Comparison of ENCODE assay signal across 8 cellular contexts in the genomic region with DNA sequence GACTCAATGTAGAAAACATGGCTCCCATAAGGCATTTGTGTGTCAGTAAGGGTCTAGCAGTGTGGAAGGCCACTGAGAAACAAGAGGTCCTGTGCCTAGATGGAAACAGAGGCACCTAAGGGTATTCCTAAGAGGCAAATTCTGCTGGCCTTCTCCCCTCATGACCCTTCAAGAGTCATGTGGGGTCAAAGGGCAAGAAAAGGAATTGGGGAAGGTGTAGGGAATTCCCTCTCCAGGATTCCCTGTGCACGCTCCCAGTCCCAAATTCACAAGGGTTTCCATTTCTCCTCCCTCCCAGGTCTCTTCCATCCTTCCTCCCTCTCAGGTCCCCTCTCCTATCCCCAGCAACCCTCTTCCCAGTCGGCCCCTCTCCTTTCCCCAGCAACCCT. TPM values are rescaled to one million over a fixed set of nuclear protein-coding genes. Genes with fewer than 3 reads are reported as not detected.
DNase-seq lines count a peak whose midpoint lies in the region; ATAC-seq and TF ChIP-seq lines count a peak whose summit lies in the region.

No MANE protein-coding gene starts in this region.

- no peak for TF ChIP-seq CTCF in HFFc6 (IDR thresholded peaks at IDR 0.05)

- peak overlapping the region; percentile 96 for H3K4me3 Mint-ChIP-seq in HFFc6
- H3K4me3 Mint-ChIP-seq in activated T-helper 1 cell treated with anti-CD3 and anti-CD28 coated beads, Interleukin-12 subunit alpha, Interleukin-12 subunit beta, Interleukin-2, Interleukin-4 antibody, amounts not matched to agents 30 ng/mL and 10 ng/mL and 1 ng/mL, durations not matched to agents 14 hours and 24 hours and 36 hours = peak overlapping the region; percentile 95
- peak overlapping the region; percentile 83 for H3K4me3 Mint-ChIP-seq in stimulated activated effector memory CD8-positive, alpha-beta T cell treated with anti-CD3 and anti-CD28 coated beads, Interleukin-12 subunit alpha, Interleukin-12 subunit beta, amount 100 ng/mL, for 72 hours

- H3K4me1 ChIP-seq in iPS-15b (ENCODE audit: control insufficient read depth, insufficient read depth, low read length) = peaks cover 10% of the 10 kb centered on the region

- H3K4me1 Mint-ChIP-seq in HFFc6 (ENCODE audit: low read depth) = peaks cover 77% of the 10 kb centered on the region
- H3K4me1 Mint-ChIP-seq in activated T-helper 1 cell treated with anti-CD3 and anti-CD28 coated beads, Interleukin-12 subunit alpha, Interleukin-12 subunit beta, Interleukin-2, Interleukin-4 antibody, amounts not matched to agents 30 ng/mL and 10 ng/mL and 1 ng/mL, durations not matched to agents 14 hours and 24 hours and 36 hours (ENCODE audit: low read depth) = peaks cover 54% of the 10 kb centered on the region
- H3K4me1 Mint-ChIP-seq in stimulated activated effector memory CD8-positive, alpha-beta T cell treated with anti-CD3 and anti-CD28 coated beads, Interleukin-12 subunit alpha, Interleukin-12 subunit beta, amount 100 ng/mL, for 72 hours = peaks cover 68% of the 10 kb centered on the region

- H3K36me3 Mint-ChIP-seq in HFFc6 (ENCODE audit: low read depth) = peaks cover 22% of the 10 kb centered on the region
- H3K36me3 Mint-ChIP-seq in activated T-helper 1 cell treated with anti-CD3 and anti-CD28 coated beads, Interleukin-12 subunit alpha, Interleukin-12 subunit beta, Interleukin-2, Interleukin-4 antibody, amounts not matched to agents 30 ng/mL and 10 ng/mL and 1 ng/mL, durations not matched to agents 14 hours and 24 hours and 36 hours (ENCODE audit: low read depth) = peaks cover 13% of the 10 kb centered on the region
- peaks cover 35% of the 10 kb centered on the region for H3K36me3 Mint-ChIP-seq in stimulated activated effector memory CD8-positive, alpha-beta T cell treated with anti-CD3 and anti-CD28 coated beads, Interleukin-12 subunit alpha, Interleukin-12 subunit beta, amount 100 ng/mL, for 72 hours

- H3K36me3 ChIP-seq in iPS-15b (ENCODE audit: control insufficient read depth, insufficient read depth, low read length) = peaks cover 14% of the 10 kb centered on the region

- H3K9me3 Mint-ChIP-seq in HFFc6 = no peaks in the 10 kb centered on the region
- H3K9me3 Mint-ChIP-seq in activated T-helper 1 cell treated with anti-CD3 and anti-CD28 coated beads, Interleukin-12 subunit alpha, Interleukin-12 subunit beta, Interleukin-2, Interleukin-4 antibody, amounts not matched to agents 30 ng/mL and 10 ng/mL and 1 ng/mL, durations not matched to agents 14 hours and 24 hours and 36 hours = no peaks in the 10 kb centered on the region
- H3K9me3 Mint-ChIP-seq in stimulated activated effector memory CD8-positive, alpha-beta T cell treated with anti-CD3 and anti-CD28 coated beads, Interleukin-12 subunit alpha, Interleukin-12 subunit beta, amount 100 ng/mL, for 72 hours = no peaks in the 10 kb centered on the region

- H3K27me3 Mint-ChIP-seq in HFFc6 (ENCODE audit: insufficient read depth) = peaks cover 3% of the 10 kb centered on the region; the same call in 1 of the 2 replicates
- H3K27me3 Mint-ChIP-seq in activated T-helper 1 cell treated with anti-CD3 and anti-CD28 coated beads, Interleukin-12 subunit alpha, Interleukin-12 subunit beta, Interleukin-2, Interleukin-4 antibody, amounts not matched to agents 30 ng/mL and 10 ng/mL and 1 ng/mL, durations not matched to agents 14 hours and 24 hours and 36 hours (ENCODE audit: insufficient read depth) = no peaks in the 10 kb centered on the region

- intact Hi-C loops in activated T-helper 1 cell treated with anti-CD3 and anti-CD28 coated beads, Interleukin-12 subunit alpha, Interleukin-12 subunit beta, Interleukin-2, Interleukin-4 antibody, amounts not matched to agents 30 ng/mL and 10 ng/mL and 1 ng/mL, durations not matched to agents 14 hours and 24 hours and 36 hours (cut with micrococcal nuclease) = loop anchor here (5.0 to 10.0 kb wide), 5 partner anchors 218 to 1848 kb away; partner anchors contain the start of genes CUTA, EHMT2, NELFE and PHF1

- no peaks in the 10 kb centered on the region for H3K27me3 ChIP-seq in iPS-15b (ENCODE audit: control insufficient read depth, insufficient read depth, low read length)

- DNase-seq in HFFc6 (no peak), NCI-H1048 (lab: John Stamatoyannopoulos, UW) (no peak), NCI-H446 (lab: John Stamatoyannopoulos, UW) (no peak), HuH-7.5 (ENCODE audit: low spot score) (no peak)
- DNase-seq in activated T-helper 1 cell treated with anti-CD3 and anti-CD28 coated beads, Interleukin-12 subunit alpha, Interleukin-12 subunit beta, Interleukin-2, Interleukin-4 antibody, amounts not matched to agents 30 ng/mL and 10 ng/mL and 1 ng/mL, durations not matched to agents 14 hours and 24 hours and 36 hours (ENCODE audit: low spot score) = no peak
- no peak for DNase-seq in stimulated activated effector memory CD8-positive, alpha-beta T cell treated with anti-CD3 and anti-CD28 coated beads, Interleukin-12 subunit alpha, Interleukin-12 subunit beta, amount 100 ng/mL, for 72 hours (ENCODE audit: low spot score in 2 of 2)

- peak overlapping the region; percentile 93 for H3K4me3 ChIP-seq in iPS-15b (ENCODE audit: low read depth, low read length)

- H3K9ac ChIP-seq in iPS-15b (ENCODE audit: low read depth, low read length) = peak overlapping the region; percentile 87

- peak overlapping the region; percentile 99 for H3K27ac Mint-ChIP-seq in HFFc6
- H3K27ac Mint-ChIP-seq in activated T-helper 1 cell treated with anti-CD3 and anti-CD28 coated beads, Interleukin-12 subunit alpha, Interleukin-12 subunit beta, Interleukin-2, Interleukin-4 antibody, amounts not matched to agents 30 ng/mL and 10 ng/mL and 1 ng/mL, durations not matched to agents 14 hours and 24 hours and 36 hours = peak overlapping the region; percentile 79
- peak overlapping the region; percentile 91 for H3K27ac Mint-ChIP-seq in stimulated activated effector memory CD8-positive, alpha-beta T cell treated with anti-CD3 and anti-CD28 coated beads, Interleukin-12 subunit alpha, Interleukin-12 subunit beta, amount 100 ng/mL, for 72 hours

- ATAC-seq in stimulated activated effector memory CD8-positive, alpha-beta T cell treated with anti-CD3 and anti-CD28 coated beads, Interleukin-12 subunit alpha, Interleukin-12 subunit beta, amount 100 ng/mL, for 72 hours = no peak
- ATAC-seq in HG03378 (IDR thresholded peaks at IDR 0.05; ENCODE audit: unreplicated experiment) = no peak

- no peaks in the 10 kb centered on the region for H3K9me3 ChIP-seq in iPS-15b (ENCODE audit: control insufficient read depth, insufficient read depth, low read length)

RNA-seq across cellular contexts. Expression of gene AGPAT1, which starts 0.6 kb away (rescaled TPM):
- 100 to 1,000 TPM in 5 of 6 experiments, 10 to 100 TPM in 1; 88.8 to 114 (median 104) TPM for total RNA-seq in HFFc6 (2021; fragmentation: NEBNext Ultra II Directional; extraction: Animal tissue kit (Norgen Biotek cat#: 25700))
- total RNA-seq in activated T-helper 1 cell treated with anti-CD3 and anti-CD28 coated beads, Interleukin-12 subunit alpha, Interleukin-12 subunit beta, Interleukin-2, Interleukin-4 antibody, amounts not matched to agents 30 ng/mL and 10 ng/mL and 1 ng/mL, durations not matched to agents 14 hours and 24 hours and 36 hours = 34.5 and 35.6 TPM in 2 replicates

RNA-seq across cellular contexts. Expression of gene RNF5, which starts 2.9 kb away (rescaled TPM):
- 10 to 100 TPM; 30.0 to 37.4 (median 34.7) TPM for total RNA-seq in HFFc6 (2021; fragmentation: NEBNext Ultra II Directional; extraction: Animal tissue kit (Norgen Biotek cat#: 25700))
- 58.1 and 60.4 TPM in 2 replicates for total RNA-seq in activated T-helper 1 cell treated with anti-CD3 and anti-CD28 coated beads, Interleukin-12 subunit alpha, Interleukin-12 subunit beta, Interleukin-2, Interleukin-4 antibody, amounts not matched to agents 30 ng/mL and 10 ng/mL and 1 ng/mL, durations not matched to agents 14 hours and 24 hours and 36 hours

RNA-seq across cellular contexts. Expression of gene AGER, which starts 8.7 kb away (rescaled TPM):
- total RNA-seq in HFFc6 (2021; fragmentation: NEBNext Ultra II Directional; extraction: Animal tissue kit (Norgen Biotek cat#: 25700)) = 1 to 10 TPM; 6.2 to 7.6 (median 6.5) TPM
- total RNA-seq in activated T-helper 1 cell treated with anti-CD3 and anti-CD28 coated beads, Interleukin-12 subunit alpha, Interleukin-12 subunit beta, Interleukin-2, Interleukin-4 antibody, amounts not matched to agents 30 ng/mL and 10 ng/mL and 1 ng/mL, durations not matched to agents 14 hours and 24 hours and 36 hours = 19.6 and 20.2 TPM in 2 replicates

RNA-seq across cellular contexts. Expression of gene EGFL8, which starts 10.9 kb away (rescaled TPM):
- total RNA-seq in HFFc6 (2021; fragmentation: NEBNext Ultra II Directional; extraction: Animal tissue kit (Norgen Biotek cat#: 25700)) = 1 to 10 TPM; 3.5 to 4.4 (median 3.7) TPM
- total RNA-seq in activated T-helper 1 cell treated with anti-CD3 and anti-CD28 coated beads, Interleukin-12 subunit alpha, Interleukin-12 subunit beta, Interleukin-2, Interleukin-4 antibody, amounts not matched to agents 30 ng/mL and 10 ng/mL and 1 ng/mL, durations not matched to agents 14 hours and 24 hours and 36 hours = 8.3 and 9.1 TPM in 2 replicates

RNA-seq across cellular contexts. Expression of gene PBX2, which starts 14.7 kb away (rescaled TPM):
- 10 to 100 TPM; 50.7 to 61.4 (median 56.2) TPM for total RNA-seq in HFFc6 (2021; fragmentation: NEBNext Ultra II Directional; extraction: Animal tissue kit (Norgen Biotek cat#: 25700))
- total RNA-seq in activated T-helper 1 cell treated with anti-CD3 and anti-CD28 coated beads, Interleukin-12 subunit alpha, Interleukin-12 subunit beta, Interleukin-2, Interleukin-4 antibody, amounts not matched to agents 30 ng/mL and 10 ng/mL and 1 ng/mL, durations not matched to agents 14 hours and 24 hours and 36 hours = 91.9 and 94.0 TPM in 2 replicates
